1 cellular context compared by ENCODE assay signal in the genomic region with DNA sequence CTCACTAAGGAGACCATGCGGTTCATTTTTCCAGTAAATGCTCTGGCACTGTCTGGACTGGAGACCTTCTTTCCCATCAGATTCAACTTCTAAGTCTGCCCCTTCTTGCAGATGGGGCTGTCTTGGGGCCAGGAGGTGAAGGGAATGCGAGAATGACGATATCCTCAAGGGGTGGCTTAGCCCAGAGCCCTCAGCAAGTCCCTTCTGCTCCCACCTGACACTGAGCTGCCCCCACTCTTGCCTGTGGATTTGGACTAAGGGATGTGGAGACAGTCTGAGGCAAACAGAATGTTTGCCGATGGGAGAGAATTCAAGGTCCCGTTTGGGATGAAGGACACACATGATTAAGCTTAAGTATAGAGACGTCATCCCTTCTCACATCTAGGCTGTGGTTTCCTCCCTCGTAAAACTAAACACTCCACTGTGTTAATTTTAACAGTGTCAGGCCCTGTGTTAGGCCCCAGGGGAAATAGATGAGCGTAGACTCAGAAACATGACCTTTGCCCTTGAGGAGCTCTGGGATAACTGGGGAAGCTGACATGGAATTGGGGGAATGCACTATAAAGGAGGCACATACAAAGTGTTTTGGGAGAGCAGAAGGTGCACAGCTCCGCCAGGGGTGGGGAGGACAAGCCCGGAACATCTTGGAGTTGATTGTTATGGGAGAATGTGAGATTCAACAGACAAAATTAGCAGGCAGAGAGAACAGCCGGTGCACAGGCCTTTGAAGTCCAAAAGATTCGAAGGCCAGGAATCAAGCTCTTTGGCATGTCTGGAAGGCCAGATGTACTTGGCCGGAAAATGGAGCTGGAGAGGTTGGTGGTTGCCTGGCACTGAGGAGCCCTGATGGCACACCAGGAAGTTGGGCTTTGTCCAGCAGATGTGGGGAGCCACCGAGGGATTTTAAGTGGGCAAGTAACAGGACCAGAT.
TF ChIP-seq lines count a peak whose summit lies in the region.

No MANE protein-coding gene starts in this region.

TF ChIP-seq in GM12878, 131 proteins besides CTCF, POLR2A, EP300 and RAD21 (continued from another document and continues in another):
- no peak for TF ChIP-seq HSF1 (IDR thresholded peaks at IDR 0.05; ENCODE audit: low read depth, low read length)
- no peak for TF ChIP-seq EGR1 (IDR thresholded peaks at IDR 0.05; ENCODE audit: borderline replicate concordance in 1 of 2, low read depth in 2 of 2, low read length in 2 of 2)
- TF ChIP-seq RB1 (IDR thresholded peaks at IDR 0.05; ENCODE audit: borderline replicate concordance) = no peak
- TF ChIP-seq SREBF2 (IDR thresholded peaks at IDR 0.05; ENCODE audit: low read length) = no peak
- TF ChIP-seq CBX5 (IDR thresholded peaks at IDR 0.05; ENCODE audit: low read depth) = no peak
- no peak for TF ChIP-seq BCL11A (IDR thresholded peaks at IDR 0.05; ENCODE audit: low read depth, low read length)
- TF ChIP-seq ZBTB33 (IDR thresholded peaks at IDR 0.05) = no peak
- peak; percentile 54; the same call in 1 of the 2 replicates for TF ChIP-seq CHD2 (IDR thresholded peaks at IDR 0.05; ENCODE audit: borderline replicate concordance, low read depth, low read length)
- no peak for TF ChIP-seq FOS (IDR thresholded peaks at IDR 0.05; ENCODE audit: borderline replicate concordance, extremely low read depth, insufficient read length)
- TF ChIP-seq NFIC (IDR thresholded peaks at IDR 0.05; ENCODE audit: low read depth, low read length) = no peak
- TF ChIP-seq, protein P1, sequence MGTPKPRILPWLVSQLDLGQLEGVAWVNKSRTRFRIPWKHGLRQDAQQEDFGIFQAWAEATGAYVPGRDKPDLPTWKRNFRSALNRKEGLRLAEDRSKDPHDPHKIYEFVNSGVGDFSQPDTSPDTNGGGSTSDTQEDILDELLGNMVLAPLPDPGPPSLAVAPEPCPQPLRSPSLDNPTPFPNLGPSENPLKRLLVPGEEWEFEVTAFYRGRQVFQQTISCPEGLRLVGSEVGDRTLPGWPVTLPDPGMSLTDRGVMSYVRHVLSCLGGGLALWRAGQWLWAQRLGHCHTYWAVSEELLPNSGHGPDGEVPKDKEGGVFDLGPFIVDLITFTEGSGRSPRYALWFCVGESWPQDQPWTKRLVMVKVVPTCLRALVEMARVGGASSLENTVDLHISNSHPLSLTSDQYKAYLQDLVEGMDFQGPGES (IDR thresholded peaks at IDR 0.05) = no peak
- no peak for TF ChIP-seq ZBTB4 (CRISPR knock-in tag; IDR thresholded peaks at IDR 0.05)
- no peak for TF ChIP-seq GABPA (IDR thresholded peaks at IDR 0.05; ENCODE audit: low read depth)
- peak; percentile 62; the same call in 1 of the 2 replicates for TF ChIP-seq NR2C1 (IDR thresholded peaks at IDR 0.05)
- no peak for TF ChIP-seq STAT1 (conservative IDR thresholded peaks at IDR 0.05)
- TF ChIP-seq CHD1 (IDR thresholded peaks at IDR 0.05; ENCODE audit: low read depth, low read length) = no peak
- no peak for TF ChIP-seq GATAD2B (conservative IDR thresholded peaks at IDR 0.05; ENCODE audit: low read depth)
- TF ChIP-seq RUNX3 (IDR thresholded peaks at IDR 0.05; ENCODE audit: low read length) = peak; percentile 60
- no peak for TF ChIP-seq SMC3 (IDR thresholded peaks at IDR 0.05; ENCODE audit: borderline replicate concordance, low read length)
- peak; percentile 93 for TF ChIP-seq IKZF1 (conservative IDR thresholded peaks at IDR 0.05)
- TF ChIP-seq ZNF687 (IDR thresholded peaks at IDR 0.05) = no peak
- TF ChIP-seq MEF2B (IDR thresholded peaks at IDR 0.05; ENCODE audit: partially characterized antibody, poor library complexity, severe bottlenecking) = peak; percentile 94
- peak; percentile 94 for TF ChIP-seq NR2F1 (conservative IDR thresholded peaks at IDR 0.05)
- TF ChIP-seq SMAD1 (IDR thresholded peaks at IDR 0.05; ENCODE audit: low read depth, partially characterized antibody) = no peak
- TF ChIP-seq SMAD5 (IDR thresholded peaks at IDR 0.05; ENCODE audit: low read depth) = no peak
- no peak for TF ChIP-seq PRDM15 (CRISPR knock-in tag; IDR thresholded peaks at IDR 0.05)
- no peak for TF ChIP-seq FOXK2 (IDR thresholded peaks at IDR 0.05)
- TF ChIP-seq NBN (IDR thresholded peaks at IDR 0.05) = no peak
- TF ChIP-seq, protein P2, sequence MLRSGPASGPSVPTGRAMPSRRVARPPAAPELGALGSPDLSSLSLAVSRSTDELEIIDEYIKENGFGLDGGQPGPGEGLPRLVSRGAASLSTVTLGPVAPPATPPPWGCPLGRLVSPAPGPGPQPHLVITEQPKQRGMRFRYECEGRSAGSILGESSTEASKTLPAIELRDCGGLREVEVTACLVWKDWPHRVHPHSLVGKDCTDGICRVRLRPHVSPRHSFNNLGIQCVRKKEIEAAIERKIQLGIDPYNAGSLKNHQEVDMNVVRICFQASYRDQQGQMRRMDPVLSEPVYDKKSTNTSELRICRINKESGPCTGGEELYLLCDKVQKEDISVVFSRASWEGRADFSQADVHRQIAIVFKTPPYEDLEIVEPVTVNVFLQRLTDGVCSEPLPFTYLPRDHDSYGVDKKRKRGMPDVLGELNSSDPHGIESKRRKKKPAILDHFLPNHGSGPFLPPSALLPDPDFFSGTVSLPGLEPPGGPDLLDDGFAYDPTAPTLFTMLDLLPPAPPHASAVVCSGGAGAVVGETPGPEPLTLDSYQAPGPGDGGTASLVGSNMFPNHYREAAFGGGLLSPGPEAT (IDR thresholded peaks at IDR 0.05; ENCODE audit: low read depth) = peak; percentile 39; the same call in 1 of the 2 replicates
- no peak for TF ChIP-seq TCF7 (IDR thresholded peaks at IDR 0.05; ENCODE audit: borderline replicate concordance)
- no peak for TF ChIP-seq NFXL1 (IDR thresholded peaks at IDR 0.05; ENCODE audit: borderline replicate concordance)
- TF ChIP-seq E2F4 (IDR thresholded peaks at IDR 0.05; ENCODE audit: low read depth, low read length) = no peak
- no peak; the same call in 1 of the 2 replicates for TF ChIP-seq BMI1 (IDR thresholded peaks at IDR 0.05; ENCODE audit: borderline replicate concordance)
- peak; percentile 75 for TF ChIP-seq DPF2 (IDR thresholded peaks at IDR 0.05)
- no peak for TF ChIP-seq MTA3 (IDR thresholded peaks at IDR 0.05; ENCODE audit: borderline replicate concordance, low read length)
- TF ChIP-seq ATF7 (IDR thresholded peaks at IDR 0.05; ENCODE audit: low read depth) = peak; percentile 81
- no peak for TF ChIP-seq EZH2 (IDR thresholded peaks at IDR 0.05; ENCODE audit: borderline replicate concordance, control insufficient read depth, low read depth, low read length)
